ENCODE assay signal across 10 cellular contexts in the genomic region with DNA sequence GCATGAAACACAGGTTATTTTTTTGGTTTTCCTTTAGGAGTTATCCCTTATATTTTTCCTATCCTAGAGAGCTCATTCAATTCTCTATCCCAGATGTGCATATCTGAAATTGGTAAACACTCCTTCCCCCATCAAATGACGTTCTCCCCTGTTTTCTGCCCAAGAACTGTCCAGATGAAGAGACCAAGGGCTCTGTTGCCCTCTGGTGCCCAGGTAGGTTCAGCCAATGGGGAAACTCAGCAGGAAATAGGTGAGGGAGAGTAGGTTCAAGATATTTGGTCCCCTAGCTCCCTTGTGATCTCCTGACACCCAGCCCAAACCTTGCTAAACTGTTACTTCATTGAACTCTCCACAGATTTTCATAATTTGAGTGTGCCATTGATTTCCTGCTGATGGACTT. TPM values are rescaled to one million over a fixed set of nuclear protein-coding genes. Genes with fewer than 3 reads are reported as not detected.
DNase-seq lines count a peak whose midpoint lies in the region; ATAC-seq and TF ChIP-seq lines count a peak whose summit lies in the region.
"Had no signal": no experiment of that assay in that cellular context is flagged by ENCODE, and none has a peak within 500 bp of the region (broad histone marks: within the 10 kb centered on the region; RNA-seq: fewer than 3 reads in every experiment).

No MANE protein-coding gene starts in this region.

- no peaks in the 10 kb centered on the region for H3K27me3 ChIP-seq in parathyroid adenoma (ENCODE audit: control insufficient read depth, insufficient read depth, low read length)
- H3K27me3 ChIP-seq in left lung = no peaks in the 10 kb centered on the region

- DNase-seq in activated B cell treated with CpG ODN at 0.5 μM for 24 hours = no peak
- no peak for DNase-seq in NCI-H345 treated with DMSO at 0.1 percent for 48 hours (lab: John Stamatoyannopoulos, UW; ENCODE audit: unreplicated experiment)
- DNase-seq in activated naive CD4-positive, alpha-beta T cell treated with anti-CD3 and anti-CD28 coated beads, Interleukin-2, amount 50 U/mL, for 72 hours (ENCODE audit: low spot score in 2 of 2) = no peak
- no peak for DNase-seq in left lung
- no peak for DNase-seq in progenitor cell of endocrine pancreas (ENCODE audit: low spot score, unreplicated experiment)
- DNase-seq: DMS79, erythroblast had no signal

- no peak overlapping the region for H3K4me3 ChIP-seq in parathyroid adenoma (ENCODE audit: low read depth, low read length)
- no peak overlapping the region for H3K4me3 ChIP-seq in left lung

- H3K36me3 ChIP-seq in parathyroid adenoma (ENCODE audit: control insufficient read depth, insufficient read depth, low read length) = no peaks in the 10 kb centered on the region
- no peaks in the 10 kb centered on the region for H3K36me3 ChIP-seq in left lung

- no peak overlapping the region for H3K9ac ChIP-seq in parathyroid adenoma

- no peaks in the 10 kb centered on the region for H3K79me2 ChIP-seq in parathyroid adenoma

- H3K4me1 ChIP-seq in parathyroid adenoma (no peaks in the 10 kb centered on the region), left lung (no peaks in the 10 kb centered on the region)

- H3K27me3 Mint-ChIP-seq in activated B cell treated with CpG ODN at 0.5 μM for 24 hours (no peaks in the 10 kb centered on the region), progenitor cell of endocrine pancreas (peaks cover 12% of the 10 kb centered on the region)

- H3K36me3 Mint-ChIP-seq in activated B cell treated with CpG ODN at 0.5 μM for 24 hours (ENCODE audit: low read depth) = no peaks in the 10 kb centered on the region
- no peaks in the 10 kb centered on the region for H3K36me3 Mint-ChIP-seq in activated naive CD4-positive, alpha-beta T cell treated with anti-CD3 and anti-CD28 coated beads, Interleukin-2, amount 50 U/mL, for 72 hours
- no peaks in the 10 kb centered on the region for H3K36me3 Mint-ChIP-seq in progenitor cell of endocrine pancreas (ENCODE audit: insufficient read depth)

- H3K9me3 Mint-ChIP-seq in activated B cell treated with CpG ODN at 0.5 μM for 24 hours = no peaks in the 10 kb centered on the region
- H3K9me3 Mint-ChIP-seq in activated naive CD4-positive, alpha-beta T cell treated with anti-CD3 and anti-CD28 coated beads, Interleukin-2, amount 50 U/mL, for 72 hours = no peaks in the 10 kb centered on the region
- no peaks in the 10 kb centered on the region for H3K9me3 Mint-ChIP-seq in progenitor cell of endocrine pancreas (ENCODE audit: low read depth)

- H3K4me1 Mint-ChIP-seq in activated B cell treated with CpG ODN at 0.5 μM for 24 hours = peaks cover 13% of the 10 kb centered on the region
- H3K4me1 Mint-ChIP-seq in progenitor cell of endocrine pancreas (ENCODE audit: low read depth) = no peaks in the 10 kb centered on the region

- H3K4me3 Mint-ChIP-seq in activated B cell treated with CpG ODN at 0.5 μM for 24 hours (no peak overlapping the region), progenitor cell of endocrine pancreas (ENCODE audit: low read depth) (no peak overlapping the region)

- H2AFZ ChIP-seq in parathyroid adenoma = peak overlapping the region; percentile 5

- intact Hi-C loops in activated B cell treated with CpG ODN at 0.5 μM for 24 hours (cut with micrococcal nuclease) (loop anchor here (1.0 to 5.0 kb wide), 5 partner anchors 15 to 470 kb away; a partner anchor contains a TSS), left lung (cut with DNase I) (no loop called here)

- peak; percentile 21 for ATAC-seq in GM18873 (IDR thresholded peaks at IDR 0.05; ENCODE audit: low FRiP score, unreplicated experiment)
- ATAC-seq in HG02763 (IDR thresholded peaks at IDR 0.05; ENCODE audit: unreplicated experiment) = peak; percentile 11
- ATAC-seq in activated B cell treated with CpG ODN at 0.5 μM for 24 hours (ENCODE audit: low read depth) = peak; percentile 36
- no peak for ATAC-seq in activated naive CD4-positive, alpha-beta T cell treated with anti-CD3 and anti-CD28 coated beads, Interleukin-2, amount 50 U/mL, for 72 hours
- no peak for ATAC-seq in left lung

- no peaks in the 10 kb centered on the region for H3K9me3 ChIP-seq in parathyroid adenoma (ENCODE audit: control insufficient read depth, low read length)
- H3K9me3 ChIP-seq in left lung = no peaks in the 10 kb centered on the region

- CTCF ChIA-PET in activated B cell treated with CpG ODN at 0.5 μM for 24 hours (lab: Charles Lee) = interaction anchor here (1.2 to 1.8 kb wide), 3 partner anchors 12 to 104 kb away, joined by 3 to 5 read pairs (median 4); no protein-coding TSS in a partner anchor

- TF ChIP-seq CTCF in activated B cell treated with CpG ODN at 0.5 μM for 24 hours (IDR thresholded peaks at IDR 0.05) (no peak), parathyroid adenoma (IDR thresholded peaks at IDR 0.05) (peak; percentile 22), left lung (IDR thresholded peaks at IDR 0.05) (no peak), progenitor cell of endocrine pancreas (IDR thresholded peaks at IDR 0.05; ENCODE audit: unreplicated experiment) (no peak)

- H3K27ac ChIP-seq in parathyroid adenoma = no peak overlapping the region
- no peak overlapping the region for H3K27ac ChIP-seq in left lung

- POLR2A ChIA-PET in activated B cell treated with CpG ODN at 0.5 μM for 24 hours (lab: Charles Lee) = interaction anchor here (0.9 to 2.1 kb wide), 5 partner anchors 13 to 103 kb away, joined by 3 to 28 read pairs (median 3); a partner anchor contains a TSS

- H3K27ac Mint-ChIP-seq in activated B cell treated with CpG ODN at 0.5 μM for 24 hours (peak overlapping the region; percentile 87), progenitor cell of endocrine pancreas (no peak overlapping the region)
- H3K27ac Mint-ChIP-seq in activated naive CD4-positive, alpha-beta T cell treated with anti-CD3 and anti-CD28 coated beads, Interleukin-2, amount 50 U/mL, for 72 hours = no peak overlapping the region

- no peak overlapping the region for H3K4me2 ChIP-seq in parathyroid adenoma (ENCODE audit: low read length)

RNA-seq across cellular contexts. Expression of a gene that starts 14.1 kb away (rescaled TPM):
- total RNA-seq in activated B cell treated with CpG ODN at 0.5 μM for 24 hours (31.6 and 35.9 TPM in 2 replicates), left lung (10 to 100 TPM; 27.0 to 28.0 TPM), progenitor cell of endocrine pancreas (30.0 and 31.6 TPM in 2 replicates)
- 10 to 100 TPM; 14.6 to 36.9 TPM for total RNA-seq in activated naive CD4-positive, alpha-beta T cell treated with anti-CD3 and anti-CD28 coated beads, Interleukin-2, amount 50 U/mL, for 72 hours

Comparison
In these comparisons a context has a peak if more than half of its experiments do, and no peak if none do; other contexts are left out.
1. ATAC-seq: peak in GM18873 (single experiment), HG02763 (single experiment) and activated B cell treated with CpG ODN at 0.5 μM for 24 hours (single experiment); none in activated naive CD4-positive, alpha-beta T cell treated with anti-CD3 and anti-CD28 coated beads, Interleukin-2, amount 50 U/mL, for 72 hours (0 of 2) and left lung (single experiment).